17 cellular contexts compared by ENCODE assay signal in the genomic region with DNA sequence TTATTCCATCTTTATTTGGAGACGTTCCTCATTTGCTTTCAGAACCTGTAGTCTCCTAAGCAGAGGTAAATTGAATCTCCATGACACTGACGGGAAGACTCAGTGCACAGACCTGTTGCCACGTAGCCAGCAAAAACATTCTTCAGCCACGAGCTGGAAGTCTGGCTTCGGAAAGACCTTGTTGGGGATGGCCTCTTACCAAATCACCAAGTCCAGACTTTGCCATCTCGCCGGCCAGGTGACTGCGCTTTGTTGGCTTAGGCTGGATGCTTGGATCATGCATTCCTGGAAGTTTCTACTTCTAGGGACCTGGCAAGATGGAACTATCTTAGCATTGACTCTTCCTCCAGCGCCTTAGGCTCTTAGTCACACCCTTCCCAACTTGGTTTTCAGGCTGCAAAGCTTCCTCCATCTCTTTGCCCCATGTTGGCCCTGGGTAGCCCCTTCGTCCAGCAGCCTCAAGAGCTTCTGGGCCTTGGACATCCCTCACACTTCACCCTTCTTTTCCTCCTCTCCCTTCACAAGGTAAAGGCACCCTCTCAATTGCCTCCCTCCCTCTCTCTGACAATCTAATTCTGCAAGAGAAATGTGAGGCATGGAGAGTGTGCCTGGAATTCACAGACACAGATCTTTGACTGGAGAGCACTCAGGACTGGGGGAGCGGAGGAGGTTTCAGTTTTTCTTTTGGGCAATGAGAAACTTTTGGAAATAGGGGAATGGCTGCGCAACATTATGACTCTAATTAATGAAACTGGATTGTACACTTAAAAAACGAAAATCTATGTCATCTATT.
A peak's percentile ranks its signal among the peaks of the same experiment; 100 is the strongest.
DNase-seq lines count a peak whose midpoint lies in the region; ATAC-seq and TF ChIP-seq lines count a peak whose summit lies in the region.
"Had no signal": no experiment of that assay in that cellular context is flagged by ENCODE, and none has a peak within 500 bp of the region (broad histone marks: within the 10 kb centered on the region; RNA-seq: fewer than 3 reads in every experiment).

No MANE protein-coding gene starts in this region.

- H3K79me2 ChIP-seq in mesendoderm (ENCODE audit: control insufficient read depth, insufficient read depth, low read length), result no peaks in the 10 kb centered on the region

- no peak overlapping the region for H2AK5ac ChIP-seq in mesendoderm (ENCODE audit: low read length)

- H3K9me3 ChIP-seq in breast epithelium (no peaks in the 10 kb centered on the region), upper lobe of right lung (no peaks in the 10 kb centered on the region)
- H3K9me3 ChIP-seq: BLaER1, HAP-1 had no signal

- H3K4me3 ChIP-seq in breast epithelium, result no peak overlapping the region
- no peak overlapping the region for H3K4me3 ChIP-seq in mesendoderm (ENCODE audit: low read length)
- H3K4me3 ChIP-seq in upper lobe of right lung, result no peak overlapping the region
- H3K4me3 ChIP-seq: BLaER1, HAP-1 had no signal

- POLR2A ChIA-PET in MCF 10A (lab: Yijun Ruan, JAX), result no interaction called here

- intact Hi-C loops in MCF 10A (cut with micrococcal nuclease), result no loop called here
- intact Hi-C loops in breast epithelium (cut with DNase I; ENCODE audit: low total_unique reads), result no loop called here
- intact Hi-C loops in upper lobe of right lung (cut with DNase I), result no loop called here

- no peak overlapping the region for H3K4me3 Mint-ChIP-seq in MCF 10A (ENCODE audit: unreplicated experiment)
- no peak overlapping the region for H3K4me3 Mint-ChIP-seq in brain
- H3K4me3 Mint-ChIP-seq in chondrocyte (ENCODE audit: unreplicated experiment), result no peak overlapping the region
- H3K4me3 Mint-ChIP-seq: CD14-positive monocyte; CD4-positive, alpha-beta memory T cell had no signal

- no peak overlapping the region for H2BK15ac ChIP-seq in mesendoderm (replicated peaks; ENCODE audit: low read depth)

- H2BK120ac ChIP-seq in mesendoderm (ENCODE audit: low read depth, low read length), result peak overlapping the region; percentile 94

- H3K36me3 ChIP-seq in breast epithelium (no peaks in the 10 kb centered on the region), mesendoderm (ENCODE audit: control insufficient read depth, insufficient read depth, low read length) (no peaks in the 10 kb centered on the region), upper lobe of right lung (no peaks in the 10 kb centered on the region)
- H3K36me3 ChIP-seq: BLaER1, HAP-1 had no signal

- no peak overlapping the region for H3K56ac ChIP-seq in mesendoderm (ENCODE audit: low read length)

- H3K4me1 ChIP-seq in breast epithelium (no peaks in the 10 kb centered on the region), mesendoderm (ENCODE audit: control insufficient read depth, low read depth, low read length) (peaks cover 8% of the 10 kb centered on the region), upper lobe of right lung (no peaks in the 10 kb centered on the region)
- H3K4me1 ChIP-seq: BLaER1, HAP-1 had no signal

- H4K8ac ChIP-seq in mesendoderm (ENCODE audit: low read depth, low read length), result no peak overlapping the region

- H3K27ac Mint-ChIP-seq in MCF 10A (ENCODE audit: low read depth, unreplicated experiment), result peak overlapping the region; percentile 88
- H3K27ac Mint-ChIP-seq in brain, result peak overlapping the region in 3 of 5 experiments; percentile 16 to 92 (median 82)
- no peak overlapping the region for H3K27ac Mint-ChIP-seq in chondrocyte (ENCODE audit: unreplicated experiment)
- H3K27ac Mint-ChIP-seq: CD14-positive monocyte; CD4-positive, alpha-beta memory T cell had no signal

- H3K27me3 ChIP-seq in breast epithelium, result no peaks in the 10 kb centered on the region
- no peaks in the 10 kb centered on the region for H3K27me3 ChIP-seq in mesendoderm (ENCODE audit: insufficient read depth, low read length, poor library complexity)
- H3K27me3 ChIP-seq in upper lobe of right lung, result no peaks in the 10 kb centered on the region
- H3K27me3 ChIP-seq: BLaER1 had no signal

- CTCF ChIA-PET in MCF 10A (lab: Yijun Ruan, JAX), result interaction anchor here (0.5 to 0.6 kb wide), 2 partner anchors 48 to 1099 kb away, joined by 3 read pairs; no protein-coding TSS in a partner anchor

- no peaks in the 10 kb centered on the region for H3K27me3 Mint-ChIP-seq in MCF 10A (ENCODE audit: insufficient read depth, unreplicated experiment)
- H3K27me3 Mint-ChIP-seq in brain, result peaks cover 3% of the 10 kb centered on the region
- H3K27me3 Mint-ChIP-seq in chondrocyte (ENCODE audit: low read depth), result no peaks in the 10 kb centered on the region
- H3K27me3 Mint-ChIP-seq: CD4-positive, alpha-beta memory T cell had no signal

- H3K79me1 ChIP-seq in mesendoderm (ENCODE audit: low read length), result no peaks in the 10 kb centered on the region

- H3K18ac ChIP-seq in mesendoderm (ENCODE audit: low read length), result peak overlapping the region; percentile 5

- BruUV-seq in MCF 10A (replicated peaks; lab: Mats Ljungman, UMichigan), result no TSS peak

- H3K4me2 ChIP-seq in mesendoderm (ENCODE audit: low read length), result no peak overlapping the region
- H3K4me2 ChIP-seq: BLaER1 had no signal

- DNase-seq in MCF 10A (ENCODE audit: unreplicated experiment) (no peak), breast epithelium (ENCODE audit: low spot score in 2 of 2) (no peak), mesendoderm (no peak), upper lobe of right lung (no peak), chondrocyte (ENCODE audit: low spot score) (no peak)
- no peak for DNase-seq in stimulated activated CD8-positive, alpha-beta memory T cell treated with anti-CD3 and anti-CD28 coated beads, Interleukin-4, amount 100 ng/mL, for 48 hours
- DNase-seq in activated effector memory CD4-positive, alpha-beta T cell treated with anti-CD3 and anti-CD28 coated beads, Interleukin-2, amount 50 U/mL, for 16 hours, result no peak
- DNase-seq: 8988T; CD4-positive, alpha-beta memory T cell; DMS153; DMS79; GDM1; GOT3 had no signal

- peak; percentile 59 for ATAC-seq in upper lobe of right lung

- H3K9ac ChIP-seq in mesendoderm (ENCODE audit: low read length), result no peak overlapping the region
- H3K9ac ChIP-seq: BLaER1 had no signal

- no peak overlapping the region for H3K4ac ChIP-seq in mesendoderm (ENCODE audit: low read depth, low read length)

- H3K4me1 Mint-ChIP-seq in MCF 10A (ENCODE audit: insufficient read depth, unreplicated experiment) (peaks cover 9% of the 10 kb centered on the region), brain (peaks cover 78% of the 10 kb centered on the region), chondrocyte (ENCODE audit: low read depth) (peaks cover 9% of the 10 kb centered on the region)
- H3K4me1 Mint-ChIP-seq: CD14-positive monocyte; CD4-positive, alpha-beta memory T cell had no signal

- no peaks in the 10 kb centered on the region for H3K9me3 Mint-ChIP-seq in MCF 10A (ENCODE audit: unreplicated experiment)
- peaks cover 0 to 7% (median 0%) of the 10 kb centered on the region in 5 experiments for H3K9me3 Mint-ChIP-seq in brain
- H3K9me3 Mint-ChIP-seq in chondrocyte (ENCODE audit: low read depth), result peaks cover 3% of the 10 kb centered on the region
- H3K9me3 Mint-ChIP-seq: CD4-positive, alpha-beta memory T cell had no signal

- TF ChIP-seq CTCF in MCF 10A (IDR thresholded peaks at IDR 0.05; ENCODE audit: unreplicated experiment) (no peak), breast epithelium (IDR thresholded peaks at IDR 0.05) (no peak), brain (conservative IDR thresholded peaks at IDR 0.05) (no peak), upper lobe of right lung (IDR thresholded peaks at IDR 0.05) (no peak), chondrocyte (IDR thresholded peaks at IDR 0.05) (no peak)

- TF ChIP-seq POLR2A in breast epithelium (IDR thresholded peaks at IDR 0.05), result no peak

- H3K23ac ChIP-seq in mesendoderm (ENCODE audit: low read length), result no peak overlapping the region

- peak overlapping the region; percentile 13 for H2BK5ac ChIP-seq in mesendoderm (ENCODE audit: low read length)

- H4K5ac ChIP-seq in mesendoderm (ENCODE audit: low read length), result no peak overlapping the region

- H3K27ac ChIP-seq in breast epithelium (no peak overlapping the region), mesendoderm (ENCODE audit: low read depth, low read length) (no peak overlapping the region), upper lobe of right lung (no peak overlapping the region)
- H3K27ac ChIP-seq: BLaER1 had no signal

- no peaks in the 10 kb centered on the region for H3K36me3 Mint-ChIP-seq in MCF 10A (ENCODE audit: insufficient read depth, unreplicated experiment)
- no peaks in the 10 kb centered on the region for H3K36me3 Mint-ChIP-seq in brain
- H3K36me3 Mint-ChIP-seq in chondrocyte (ENCODE audit: low read depth), result no peaks in the 10 kb centered on the region
- H3K36me3 Mint-ChIP-seq: CD14-positive monocyte; CD4-positive, alpha-beta memory T cell had no signal

- WGBS in mesendoderm (ENCODE audit: extremely low coverage, insufficient coverage, low lambda C conversion rate), result no CpG with 5 or more reads among the region's 13 CpGs
